In the genomic region with DNA sequence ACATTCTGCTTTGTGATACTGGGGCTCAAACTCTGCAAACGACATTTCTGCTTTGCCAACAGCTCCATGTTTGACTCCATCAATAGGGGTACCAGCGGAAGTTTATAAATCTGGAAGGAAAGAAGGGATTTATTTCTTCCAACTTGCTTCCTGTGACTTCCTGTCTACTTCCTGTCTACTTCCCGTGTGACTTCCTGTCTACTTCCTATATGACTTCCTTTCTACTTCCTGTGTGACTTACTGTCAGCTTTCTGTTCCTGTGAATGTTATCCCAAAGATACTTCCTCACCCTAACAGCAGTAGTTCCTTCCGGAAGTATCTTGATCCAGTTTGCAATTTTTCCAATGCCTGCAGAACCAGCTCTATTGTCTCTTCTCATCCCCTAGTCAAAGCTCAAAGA, we compare ENCODE assay signal across 25 cellular contexts.
"Had no signal": no experiment of that assay in that cellular context is flagged by ENCODE, and none has a peak within 500 bp of the region (broad histone marks: within the 10 kb centered on the region; RNA-seq: fewer than 3 reads in every experiment).

No MANE protein-coding gene starts in this region.

- H3K27me3 ChIP-seq: gastrocnemius medialis, left lung, ovary, right atrium auricular region, tibial artery had no signal

- ATAC-seq: activated naive CD4-positive, alpha-beta T cell treated with anti-CD3 and anti-CD28 coated beads, Interleukin-2, amount 50 U/mL, for 72 hours; activated T-helper 17 cell treated with anti-CD3 and anti-CD28 coated beads, Interleukin-2, amount 50 U/mL, for 72 hours; esophagus mucosa; gastrocnemius medialis; left lung; naive thymus-derived CD8-positive, alpha-beta T cell; stimulated activated naive CD8-positive, alpha-beta T cell treated with anti-CD3 and anti-CD28 coated beads, Interleukin-15, Interleukin-2, amounts not matched to agents 100 U/mL and 50 U/mL, for 24 hours had no signal

- H3K27ac ChIP-seq: gastrocnemius medialis, left lung, ovary, prostate gland, right atrium auricular region, tibial artery, WERI-Rb-1 had no signal

- H3K9me3 ChIP-seq: gastrocnemius medialis, left lung, ovary, prostate gland, right atrium auricular region, tibial artery had no signal

- H3K4me3 ChIP-seq: gastrocnemius medialis, left lung, ovary, prostate gland, right atrium auricular region, tibial artery had no signal

- H3K36me3 ChIP-seq: gastrocnemius medialis, left lung, ovary, prostate gland, right atrium auricular region, tibial artery, WERI-Rb-1 had no signal

- DNase-seq: activated CD4-positive, alpha-beta T cell treated with anti-CD3 and anti-CD28 coated beads for 1 hour; activated CD4-positive, alpha-beta T cell treated with anti-CD3 and anti-CD28 coated beads, Interleukin-2, amount 50 U/mL, for 4 hours; activated CD8-positive, alpha-beta memory T cell treated with anti-CD3 and anti-CD28 coated beads for 24 hours; activated CD8-positive, alpha-beta memory T cell treated with anti-CD3 and anti-CD28 coated beads, Interleukin-2, amount 50 U/mL, for 4 hours; activated T-cell treated with anti-CD3 and anti-CD28 coated beads, Interleukin-2, amount 50 U/mL, for 24 hours; aorta; caudate nucleus; dermis blood vessel endothelial cell; effector CD8-positive, alpha-beta T cell; gastrocnemius medialis; hippocampal formation; kidney glomerular epithelial cell; left lung; naive thymus-derived CD8-positive, alpha-beta T cell; ovary; stimulated activated CD4-positive, alpha-beta T cell treated with anti-CD3 and anti-CD28 coated beads, Interleukin-12 subunit alpha, Interleukin-12 subunit beta, amount 100 ng/mL, for 4 hours; stimulated activated CD4-positive, alpha-beta T cell treated with anti-CD3 and anti-CD28 coated beads, Interleukin-4, amount 100 ng/mL, for 4 hours; stimulated activated naive CD8-positive, alpha-beta T cell treated with anti-CD3 and anti-CD28 coated beads, Interleukin-15, Interleukin-2, amounts not matched to agents 100 U/mL and 50 U/mL, for 24 hours; tibial artery; WERI-Rb-1 had no signal

- H3K4me1 ChIP-seq: gastrocnemius medialis, prostate gland, right atrium auricular region, tibial artery had no signal
